Comparison of ENCODE assay signal across 8 cellular contexts in the genomic region with DNA sequence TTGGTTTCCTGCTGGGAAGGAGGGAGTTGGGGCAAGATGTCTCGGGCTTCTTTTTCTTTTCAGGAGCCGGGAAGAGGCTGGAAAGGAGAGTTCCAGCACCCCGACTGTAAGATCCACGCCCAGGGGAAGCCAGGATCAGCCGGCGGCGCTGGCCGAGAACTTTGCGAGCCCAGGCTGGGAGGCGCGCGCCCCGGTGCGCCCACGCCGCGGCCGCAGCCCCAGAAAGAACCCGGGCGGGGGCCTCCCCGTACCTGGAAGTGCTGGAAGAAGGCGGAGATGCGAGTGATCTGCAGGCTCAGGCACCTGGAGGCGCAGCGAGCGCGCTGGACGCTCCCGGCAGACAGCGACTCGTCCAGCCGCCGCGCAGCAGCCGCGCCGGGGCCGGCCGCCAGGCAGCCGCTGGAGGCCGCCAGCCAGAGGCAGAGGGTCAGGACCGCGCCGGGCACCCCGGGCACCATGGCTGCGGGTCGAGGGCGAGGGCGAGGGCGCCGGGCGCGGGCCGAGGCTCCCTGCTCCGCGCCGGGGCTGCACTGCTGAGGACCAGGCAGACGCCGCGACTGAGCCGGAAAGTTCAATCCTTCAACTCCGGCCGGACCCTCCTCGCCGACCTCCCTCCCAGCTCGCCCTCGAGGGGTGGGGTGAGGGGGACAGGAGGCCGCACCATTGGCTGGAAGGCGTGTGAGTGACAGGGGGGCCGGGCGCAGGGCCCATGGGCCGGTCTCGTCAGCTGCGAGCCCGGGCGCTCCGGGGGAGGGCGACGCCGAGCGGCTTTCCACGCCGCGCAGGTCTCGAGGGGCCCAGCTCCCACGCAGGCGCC. TPM values are rescaled to one million over a fixed set of nuclear protein-coding genes. Genes with fewer than 3 reads are reported as not detected.
DNase-seq lines count a peak whose midpoint lies in the region; ATAC-seq and TF ChIP-seq lines count a peak whose summit lies in the region.

A gene with protein sequence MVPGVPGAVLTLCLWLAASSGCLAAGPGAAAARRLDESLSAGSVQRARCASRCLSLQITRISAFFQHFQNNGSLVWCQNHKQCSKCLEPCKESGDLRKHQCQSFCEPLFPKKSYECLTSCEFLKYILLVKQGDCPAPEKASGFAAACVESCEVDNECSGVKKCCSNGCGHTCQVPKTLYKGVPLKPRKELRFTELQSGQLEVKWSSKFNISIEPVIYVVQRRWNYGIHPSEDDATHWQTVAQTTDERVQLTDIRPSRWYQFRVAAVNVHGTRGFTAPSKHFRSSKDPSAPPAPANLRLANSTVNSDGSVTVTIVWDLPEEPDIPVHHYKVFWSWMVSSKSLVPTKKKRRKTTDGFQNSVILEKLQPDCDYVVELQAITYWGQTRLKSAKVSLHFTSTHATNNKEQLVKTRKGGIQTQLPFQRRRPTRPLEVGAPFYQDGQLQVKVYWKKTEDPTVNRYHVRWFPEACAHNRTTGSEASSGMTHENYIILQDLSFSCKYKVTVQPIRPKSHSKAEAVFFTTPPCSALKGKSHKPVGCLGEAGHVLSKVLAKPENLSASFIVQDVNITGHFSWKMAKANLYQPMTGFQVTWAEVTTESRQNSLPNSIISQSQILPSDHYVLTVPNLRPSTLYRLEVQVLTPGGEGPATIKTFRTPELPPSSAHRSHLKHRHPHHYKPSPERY (minus strand): TSS at position 559 of the 817 bp plus-strand sequence. CDS start 101 bp downstream, at position 458.

- intact Hi-C loops in right lobe of liver (cut with DNase I): loop anchor here in 1 of 2 donors (10.0 kb wide), 1 partner anchor 737 kb away; no protein-coding TSS in a partner anchor
- intact Hi-C loops in tibial artery (cut with DNase I; ENCODE audit: low total_unique reads): no loop called here

- peaks cover 27% of the 10 kb centered on the region for H3K27me3 ChIP-seq in AG04450 (ENCODE audit: control insufficient read depth, insufficient read depth, low read length)
- no peaks in the 10 kb centered on the region for H3K27me3 ChIP-seq in KMS-11 (ENCODE audit: insufficient read depth, low read depth)
- H3K27me3 ChIP-seq in right lobe of liver: peaks cover 0 to 3% of the 10 kb centered on the region in 2 donors
- H3K27me3 ChIP-seq in tibial artery: peaks cover 0 to 5% of the 10 kb centered on the region in 2 donors

- H3K9ac ChIP-seq in KMS-11: peak within 1 kb of the TSS; percentile 22; the same call in 1 of the 2 replicates

- peaks cover 7% of the 10 kb centered on the region for H3K4me1 ChIP-seq in KMS-11 (ENCODE audit: low read depth, poor library complexity, severe bottlenecking)
- H3K4me1 ChIP-seq in right lobe of liver: peaks cover 0 to 10% (median 0%) of the 10 kb centered on the region in 4 donors
- H3K4me1 ChIP-seq in tibial artery: peaks cover 0 to 20% (median 3%) of the 10 kb centered on the region in 4 donors

- H3K27ac ChIP-seq in AG04450 (ENCODE audit: low read depth, low read length) (no peak within 1 kb of the TSS), KMS-11 (no peak within 1 kb of the TSS), right lobe of liver (no peak within 1 kb of the TSS), tibial artery (no peak within 1 kb of the TSS)

- WGBS in right lobe of liver (ENCODE audit: insufficient coverage, low coverage, low lambda C conversion rate, missing lambda C conversion rate): no CpG with 5 or more reads among the region's 87 CpGs

- no peaks in the 10 kb centered on the region for H3K79me2 ChIP-seq in KMS-11 (ENCODE audit: insufficient read depth, low read depth)

- TF ChIP-seq CTCF in AG04450 (IDR thresholded peaks at IDR 0.05; ENCODE audit: low read depth, low read length) (no peak), KMS-11 (conservative IDR thresholded peaks at IDR 0.05; ENCODE audit: low read depth, low read length) (no peak), right lobe of liver (IDR thresholded peaks at IDR 0.05) (no peak), tibial artery (IDR thresholded peaks at IDR 0.05) (no peak)

- H3K9me3 ChIP-seq in AG04450 (ENCODE audit: control insufficient read depth, insufficient read depth, low read length) (no peaks in the 10 kb centered on the region), right lobe of liver (no peaks in the 10 kb centered on the region), tibial artery (no peaks in the 10 kb centered on the region)

- CTCF ChIA-PET in AG04450 (lab: Charles Lee): no interaction called here

- H3K4me3 ChIP-seq in AG04450 (ENCODE audit: low read depth, low read length) (peak within 1 kb of the TSS; percentile 44), KMS-11 (IDR thresholded peaks at IDR 0.05; ENCODE audit: insufficient read depth, low read depth, low read length) (no peak within 1 kb of the TSS), right lobe of liver (peak within 1 kb of the TSS in 2 of 3 donors; percentile 30 to 47), tibial artery (peak within 1 kb of the TSS; percentile 47 to 58)

- ATAC-seq in right lobe of liver: peak; percentile 54 to 76 (median 74)
- ATAC-seq in HG02884 (IDR thresholded peaks at IDR 0.05; ENCODE audit: unreplicated experiment): no peak

- H3K4me2 ChIP-seq in KMS-11: peak within 1 kb of the TSS; percentile 68; the same call in 1 of the 2 replicates

- H4K20me1 ChIP-seq in KMS-11 (ENCODE audit: insufficient read depth): no peaks in the 10 kb centered on the region

- TF ChIP-seq POLR2A in right lobe of liver (IDR thresholded peaks at IDR 0.05): no peak

- H2AFZ ChIP-seq in KMS-11 (ENCODE audit: low read depth): peak within 1 kb of the TSS; percentile 67

- POLR2A ChIA-PET in AG04450 (lab: Yijun Ruan, JAX): no interaction called here

- DNase-seq in AG04450 (ENCODE audit: low read depth, low spot score) (no peak), cerebellum (ENCODE audit: low spot score) (peak; percentile 1), right lobe of liver (peak in 2 of 3 donors; percentile 37 to 44), tibial artery (peak in 1 of 2 donors; percentile 71), SHP77 (lab: John Stamatoyannopoulos, UW) (no peak)
- DNase-seq in activated CD4-positive, CD25-positive, alpha-beta regulatory T cell (lab: John Stamatoyannopoulos, UW): no peak

- H3K36me3 ChIP-seq in KMS-11 (ENCODE audit: insufficient read depth) (no peaks in the 10 kb centered on the region), right lobe of liver (no peaks in the 10 kb centered on the region), tibial artery (no peaks in the 10 kb centered on the region)

RNA-seq across cellular contexts. Expression of the gene that starts here (rescaled TPM):
- 0.21 and 0.30 TPM in 2 replicates for polyA plus RNA-seq in AG04450 (2011; rRNA removed)
- polyA minus RNA-seq in AG04450 (2011; rRNA and poly(A)+ RNA removed): 0.18 and 0.30 TPM in 2 replicates
- total RNA-seq in cerebellum (59.7 TPM), right lobe of liver (under 1 TPM; 0.22 to 0.81 (median 0.55) TPM)

Comparison
In these comparisons a context has a peak if more than half of its experiments do, and no peak if none do; other contexts are left out.
1. RNA of the gene that starts here (total RNA-seq): 59.7 TPM in cerebellum (single experiment); 0.22 to 0.81 TPM in right lobe of liver; every median in the first group is over 10 times any median in the second.
2. Peak in DNase-seq, ATAC-seq and H3K4me3 ChIP-seq in right lobe of liver; RNA of the gene not detected or under 1 TPM.